1 cellular context compared by ENCODE assay signal in genomic region chr11:2913029-2913431, GRCh38.
TF ChIP-seq lines count a peak whose summit lies in the region.

No MANE protein-coding gene starts in this region.

TF ChIP-seq in K562, 482 proteins besides CTCF, POLR2A, EP300 and RAD21 (continued from another document):
- TF ChIP-seq ZBTB43 (CRISPR knock-in tag; IDR thresholded peaks at IDR 0.05) = 0 out of 2 replicates have a peak, but pooled peaks have one; percentile 47
- peak; percentile 27; the same call in 1 of the 2 replicates for TF ChIP-seq POLR2G (IDR thresholded peaks at IDR 0.05; ENCODE audit: low read depth, low read length)
- no peak for TF ChIP-seq RBFOX2 (IDR thresholded peaks at IDR 0.05; ENCODE audit: low read depth, low read length)
- TF ChIP-seq NR2C1 (IDR thresholded peaks at IDR 0.05) = no peak
- no peak for TF ChIP-seq NR2C1 (tag; IDR thresholded peaks at IDR 0.05)
- TF ChIP-seq HNRNPH1 (optimal IDR thresholded peaks at IDR 0.05; ENCODE audit: low read depth, low read length) = no peak
- peak; percentile 35; the same call in 1 of the 2 replicates for TF ChIP-seq JUND (IDR thresholded peaks at IDR 0.05; ENCODE audit: borderline replicate concordance, low read depth, low read length)
- no peak; the same call in 2 of the 3 replicates for TF ChIP-seq JUND (tag; IDR thresholded peaks at IDR 0.05; ENCODE audit: borderline replicate concordance, low read depth, low read length)
- TF ChIP-seq, protein P1, sequence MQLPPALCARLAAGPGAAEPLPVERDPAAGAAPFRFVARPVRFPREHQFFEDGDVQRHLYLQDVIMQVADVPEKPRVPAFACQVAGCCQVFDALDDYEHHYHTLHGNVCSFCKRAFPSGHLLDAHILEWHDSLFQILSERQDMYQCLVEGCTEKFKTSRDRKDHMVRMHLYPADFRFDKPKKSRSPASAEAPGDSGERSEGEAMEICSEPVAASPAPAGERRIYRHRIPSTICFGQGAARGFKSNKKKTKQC (CRISPR knock-in tag; IDR thresholded peaks at IDR 0.05) = 0 out of 2 replicates have a peak, but pooled peaks have one; percentile 16
